ENCODE assay signal across 24 cellular contexts in genomic region chr20:38147166-38147565, GRCh38. TPM values are rescaled to one million over a fixed set of nuclear protein-coding genes. Genes with fewer than 3 reads are reported as not detected.
DNase-seq lines count a peak whose midpoint lies in the region; ATAC-seq and TF ChIP-seq lines count a peak whose summit lies in the region.
"Had no signal": no experiment of that assay in that cellular context is flagged by ENCODE, and none has a peak within 500 bp of the region (broad histone marks: within the 10 kb centered on the region; RNA-seq: fewer than 3 reads in every experiment).

No MANE protein-coding gene starts in this region.

- H3K9me3 ChIP-seq in RWPE2 (ENCODE audit: severe bottlenecking) (no peaks in the 10 kb centered on the region), esophagus muscularis mucosa (no peaks in the 10 kb centered on the region), upper lobe of left lung (no peaks in the 10 kb centered on the region)
- H3K9me3 ChIP-seq: esophagus squamous epithelium, HAP-1, ovary, SK-N-SH had no signal

- H3K27me3 ChIP-seq in RWPE2 (ENCODE audit: insufficient read depth, poor library complexity, severe bottlenecking) (no peaks in the 10 kb centered on the region), esophagus muscularis mucosa (no peaks in the 10 kb centered on the region), upper lobe of left lung (no peaks in the 10 kb centered on the region)
- H3K27me3 ChIP-seq: hepatocyte, ovary had no signal

- intact Hi-C loops in Right ventricle myocardium inferior (cut with DNase I) (no loop called here), cardiac septum (cut with DNase I) (no loop called here), esophagus muscularis mucosa (cut with DNase I) (no loop called here)

- DNase-seq in Right ventricle myocardium inferior (ENCODE audit: missing footprints) (peak; percentile 43), cardiac septum (ENCODE audit: low spot score) (no peak), RWPE2 (ENCODE audit: low spot score) (peak; percentile 71), esophagus muscularis mucosa (ENCODE audit: extremely low spot score) (no peak), upper lobe of left lung (no peak), inferior parietal cortex (ENCODE audit: extremely low spot score) (no peak)
- no peak for DNase-seq in activated T-cell treated with anti-CD3 and anti-CD28 coated beads, Interleukin-2, amount 50 U/mL, for 1 hour
- DNase-seq: activated CD8-positive, alpha-beta T cell treated with anti-CD3 and anti-CD28 coated beads for 36 hours; anterior cingulate cortex; cortex of kidney; esophagus squamous epithelium; foreskin melanocyte; midbrain; natural killer cell; NCI-H2081; NCI-H69; ovary; SK-N-SH; stimulated activated CD4-positive, alpha-beta T cell treated with anti-CD3 and anti-CD28 coated beads, Interleukin-2, amount 100 ng/mL, for 48 hours; substantia nigra had no signal

- 73% methylated on average over 9 of the region's 9 CpGs for WGBS in esophagus muscularis mucosa
- 82 to 83% methylated on average over 9 of the region's 9 CpGs for WGBS in upper lobe of left lung, 2 donors

- H3K27ac ChIP-seq in RWPE2 (ENCODE audit: poor library complexity, severe bottlenecking) (no peak overlapping the region), esophagus muscularis mucosa (replicated peaks in 1 of 4) (peak overlapping the region in 3 of 4 donors; percentile 44 to 87 (median 77)), upper lobe of left lung (peak overlapping the region in 3 of 4 donors; percentile 12 to 17 (median 13))
- H3K27ac ChIP-seq: C4-2B, esophagus squamous epithelium, hepatocyte, ovary had no signal

- H3K4me1 ChIP-seq in RWPE2 (ENCODE audit: insufficient read depth, poor library complexity, severe bottlenecking), result peaks cover 33% of the 10 kb centered on the region
- peaks cover 47 to 63% (median 53%) of the 10 kb centered on the region in 4 donors for H3K4me1 ChIP-seq in esophagus muscularis mucosa
- H3K4me1 ChIP-seq in upper lobe of left lung, result peaks cover 45 to 64% (median 56%) of the 10 kb centered on the region in 4 donors

- H3K36me3 ChIP-seq in RWPE2 (ENCODE audit: low read depth) (peaks cover 25% of the 10 kb centered on the region), esophagus muscularis mucosa (peaks cover 23 to 91% (median 62%) of the 10 kb centered on the region in 4 donors), upper lobe of left lung (peaks cover 9 to 84% (median 45%) of the 10 kb centered on the region in 4 donors)
- H3K36me3 ChIP-seq: HAP-1, ovary had no signal

- TF ChIP-seq POLR2A in esophagus muscularis mucosa (IDR thresholded peaks at IDR 0.05; ENCODE audit: low read depth), result no peak
- TF ChIP-seq POLR2A in upper lobe of left lung (IDR thresholded peaks at IDR 0.05), result no peak

- TF ChIP-seq EP300 in esophagus muscularis mucosa (IDR thresholded peaks at IDR 0.05) (no peak), upper lobe of left lung (IDR thresholded peaks at IDR 0.05) (no peak)

- TF ChIP-seq CTCF in RWPE2 (IDR thresholded peaks at IDR 0.05; ENCODE audit: poor library complexity, severe bottlenecking) (no peak), esophagus muscularis mucosa (IDR thresholded peaks at IDR 0.05) (no peak), upper lobe of left lung (IDR thresholded peaks at IDR 0.05) (no peak)

- no peak overlapping the region for H3K4me3 ChIP-seq in RWPE2 (ENCODE audit: severe bottlenecking)
- H3K4me3 ChIP-seq in esophagus muscularis mucosa, result no peak overlapping the region
- no peak overlapping the region for H3K4me3 ChIP-seq in upper lobe of left lung
- H3K4me3 ChIP-seq: esophagus squamous epithelium, HAP-1, hepatocyte, ovary had no signal

- ATAC-seq in Right ventricle myocardium inferior, result no peak
- no peak for ATAC-seq in RWPE2 (ENCODE audit: low read depth)
- ATAC-seq in upper lobe of left lung (ENCODE audit: low FRiP score in 2 of 2), result no peak
- ATAC-seq: activated CD8-positive, alpha-beta T cell treated with anti-CD3 and anti-CD28 coated beads for 36 hours; natural killer cell had no signal

RNA-seq across cellular contexts. Expression of gene TGM2, which starts 17.9 kb away (rescaled TPM):
- 581 TPM for total RNA-seq in Right ventricle myocardium inferior
- 792 TPM for total RNA-seq in cardiac septum
- total RNA-seq in esophagus muscularis mucosa, result 100 to 1,000 TPM; 170 to 385 (median 212) TPM
- 100 to 1,000 TPM in 5 of 6 donors, 10 to 100 TPM in 1; 98.7 to 469 (median 290) TPM for total RNA-seq in upper lobe of left lung
- total RNA-seq: activated CD8-positive, alpha-beta T cell treated with anti-CD3 and anti-CD28 coated beads for 36 hours; OCI-LY7 had no signal

Comparison
In these comparisons a context has a peak if more than half of its experiments do, and no peak if none do; other contexts are left out.
1. DNase-seq: peak in Right ventricle myocardium inferior (single experiment) and RWPE2 (single experiment); none in cardiac septum (single experiment), esophagus muscularis mucosa (single experiment), upper lobe of left lung (0 of 2), inferior parietal cortex (single experiment) and activated T-cell treated with anti-CD3 and anti-CD28 coated beads, Interleukin-2, amount 50 U/mL, for 1 hour (single experiment).